8 cellular contexts compared by ENCODE assay signal in genomic region chrX:276588-277171, GRCh38. TPM values are rescaled to one million over a fixed set of nuclear protein-coding genes. Genes with fewer than 3 reads are reported as not detected.
DNase-seq lines count a peak whose midpoint lies in the region; ATAC-seq and TF ChIP-seq lines count a peak whose summit lies in the region.

No MANE protein-coding gene starts in this region.

- H3K36me3 ChIP-seq in HUES64 (ENCODE audit: insufficient read depth, low read length), result no peaks in the 10 kb centered on the region

- H3K27ac Mint-ChIP-seq in stimulated activated memory B cell treated with anti-CD40 and anti-IgM and Interleukin-4, amounts not matched to agents 10 μg/mL and 1 μg/mL and 100 μg/mL, for 72 hours, result peak overlapping the region; percentile 72

- 3% methylated on average over 47 of the region's 47 CpGs for WGBS in HUES64

- no peaks in the 10 kb centered on the region for H3K36me3 Mint-ChIP-seq in stimulated activated memory B cell treated with anti-CD40 and anti-IgM and Interleukin-4, amounts not matched to agents 10 μg/mL and 1 μg/mL and 100 μg/mL, for 72 hours

- peak; percentile 6 for DNase-seq in ACHN
- DNase-seq in astrocyte of the spinal cord (ENCODE audit: low read depth, low spot score), result no peak
- peak; percentile 54 for DNase-seq in iris pigment epithelial cell (ENCODE audit: low read depth)
- DNase-seq in SK-N-DZ (ENCODE audit: low spot score), result no peak
- no peak for DNase-seq in effector CD8-positive, alpha-beta T cell (lab: John Stamatoyannopoulos, UW)

- no peaks in the 10 kb centered on the region for H3K9me3 Mint-ChIP-seq in stimulated activated memory B cell treated with anti-CD40 and anti-IgM and Interleukin-4, amounts not matched to agents 10 μg/mL and 1 μg/mL and 100 μg/mL, for 72 hours

- H3K9ac ChIP-seq in HUES64 (ENCODE audit: low read depth, low read length), result peak overlapping the region; percentile 33

- ATAC-seq in GM19438 (IDR thresholded peaks at IDR 0.05; ENCODE audit: low read depth, unreplicated experiment), result peak; percentile 32
- ATAC-seq in stimulated activated memory B cell treated with anti-CD40 and anti-IgM and Interleukin-4, amounts not matched to agents 10 μg/mL and 1 μg/mL and 100 μg/mL, for 72 hours, result peak; percentile 60

- H3K27me3 Mint-ChIP-seq in stimulated activated memory B cell treated with anti-CD40 and anti-IgM and Interleukin-4, amounts not matched to agents 10 μg/mL and 1 μg/mL and 100 μg/mL, for 72 hours, result peaks cover 22% of the 10 kb centered on the region

- no peak for TF ChIP-seq CTCF in astrocyte of the spinal cord (IDR thresholded peaks at IDR 0.05; ENCODE audit: low read depth, low read length)

- in situ Hi-C loops in ACHN (cut with HindIII; ENCODE audit: low pct_ligation_motif_present, low pct_unique_long_range_greater_than_20kb, low sequenced_read_pairs), result no loop called here
- in situ Hi-C loops in astrocyte of the spinal cord (cut with HindIII; ENCODE audit: low sequenced_read_pairs), result no loop called here

- H3K4me1 ChIP-seq in HUES64 (ENCODE audit: insufficient read depth, low read length), result peaks cover 6% of the 10 kb centered on the region; the same call in 1 of the 2 replicates

- peaks cover 37% of the 10 kb centered on the region for H3K4me1 Mint-ChIP-seq in stimulated activated memory B cell treated with anti-CD40 and anti-IgM and Interleukin-4, amounts not matched to agents 10 μg/mL and 1 μg/mL and 100 μg/mL, for 72 hours

- H3K4me3 ChIP-seq in HUES64 (ENCODE audit: low read length) (peak overlapping the region; percentile 63), astrocyte of the spinal cord (ENCODE audit: low read depth, low read length) (peak overlapping the region; percentile 37)

- H3K9me3 ChIP-seq in HUES64 (ENCODE audit: insufficient read depth, low read depth, low read length), result no peaks in the 10 kb centered on the region

- H3K27me3 ChIP-seq in HUES64 (ENCODE audit: insufficient read depth, low read length), result peaks cover 9% of the 10 kb centered on the region; the same call in 1 of the 2 replicates

- H3K4me3 Mint-ChIP-seq in stimulated activated memory B cell treated with anti-CD40 and anti-IgM and Interleukin-4, amounts not matched to agents 10 μg/mL and 1 μg/mL and 100 μg/mL, for 72 hours, result peak overlapping the region; percentile 75

- H3K27ac ChIP-seq in HUES64 (ENCODE audit: low read depth, low read length), result no peak overlapping the region

RNA-seq across cellular contexts. Expression of gene PLCXD1, which starts 4.5 kb away (rescaled TPM):
- polyA plus RNA-seq in HUES64 (2013, experiment 1 of 2), result 65.8 TPM
- 64.9 TPM for polyA plus RNA-seq in HUES64 (2013, experiment 2 of 2)
- 34.2 and 37.3 TPM in 2 replicates for polyA plus RNA-seq in SK-N-DZ (2014; cell fraction: cytosol; rRNA removed)
- polyA plus RNA-seq in SK-N-DZ (2014; cell fraction: nucleus; rRNA removed), result 34.9 and 36.7 TPM in 2 replicates

RNA-seq across cellular contexts. Expression of gene GTPBP6, which starts 41.9 kb away (rescaled TPM):
- 46.4 TPM for polyA plus RNA-seq in HUES64 (2013, experiment 1 of 2)
- polyA plus RNA-seq in HUES64 (2013, experiment 2 of 2), result 44.4 TPM
- polyA plus RNA-seq in SK-N-DZ (2014; cell fraction: cytosol; rRNA removed), result 32.5 and 41.2 TPM in 2 replicates
- polyA plus RNA-seq in SK-N-DZ (2014; cell fraction: nucleus; rRNA removed), result 48.4 and 50.4 TPM in 2 replicates

Comparison
In these comparisons a context has a peak if more than half of its experiments do, and no peak if none do; other contexts are left out.
1. DNase-seq: peak in ACHN (single experiment) and iris pigment epithelial cell (single experiment); none in astrocyte of the spinal cord (single experiment), SK-N-DZ (single experiment) and effector CD8-positive, alpha-beta T cell (single experiment).